In genomic region chr15:74738239-74738638, GRCh38 we compare ENCODE assay signal across 15 cellular contexts. TPM values are rescaled to one million over a fixed set of nuclear protein-coding genes. Genes with fewer than 3 reads are reported as not detected.
DNase-seq lines count a peak whose midpoint lies in the region; ATAC-seq and TF ChIP-seq lines count a peak whose summit lies in the region.
"Not testable (repeated sequence)": the region's sequence is repeated elsewhere in the genome, so short reads cannot be mapped to it uniquely, and the experiment has no call there.
"Had no signal": no experiment of that assay in that cellular context is flagged by ENCODE, and none has a peak within 500 bp of the region (broad histone marks: within the 10 kb centered on the region; RNA-seq: fewer than 3 reads in every experiment).

No MANE protein-coding gene starts in this region.

- intact Hi-C loops in A673 (cut with micrococcal nuclease; ENCODE audit: unreplicated experiment); activated CD8-positive, alpha-beta T cell treated with anti-CD3 and anti-CD28 coated beads for 36 hours (cut with micrococcal nuclease): not testable (repeated sequence)

- H3K4me3 ChIP-seq in A673 (ENCODE audit: low read depth, low read length, poor library complexity, severe bottlenecking); NB4 (ENCODE audit: low read depth, low read length); fibroblast of mammary gland (ENCODE audit: control insufficient read depth, low read depth, low read length): not testable (repeated sequence)

- CTCF ChIA-PET in A673 (lab: Charles Lee); activated CD8-positive, alpha-beta T cell treated with anti-CD3 and anti-CD28 coated beads for 36 hours (lab: Charles Lee): not testable (repeated sequence)

- H3K36me3 ChIP-seq in A673 (ENCODE audit: insufficient read depth, low read length, poor library complexity, severe bottlenecking): not testable (repeated sequence)

- not testable (repeated sequence) for H3K27ac ChIP-seq in A673 (ENCODE audit: low read depth, low read length, poor library complexity, severe bottlenecking)

- TF ChIP-seq CTCF in A673 (conservative IDR thresholded peaks at IDR 0.05; ENCODE audit: low read depth, low read length); NB4 (IDR thresholded peaks at IDR 0.05; ENCODE audit: low read depth, low read length); activated CD8-positive, alpha-beta T cell treated with anti-CD3 and anti-CD28 coated beads for 36 hours (IDR thresholded peaks at IDR 0.05); fibroblast of mammary gland (conservative IDR thresholded peaks at IDR 0.05; ENCODE audit: control insufficient read depth, insufficient read depth, low read depth, low read length): not testable (repeated sequence)

- H3K36me3 Mint-ChIP-seq in activated CD8-positive, alpha-beta T cell treated with anti-CD3 and anti-CD28 coated beads for 36 hours (ENCODE audit: low read depth); activated naive CD4-positive, alpha-beta T cell treated with anti-CD3 and anti-CD28 coated beads, Interleukin-2, amount 50 U/mL, for 24 hours: not testable (repeated sequence)

- not testable (repeated sequence) for BruUV-seq in A673 (replicated peaks; lab: Mats Ljungman, UMichigan)

- peaks cover 17% of the 10 kb centered on the region for H3K9me3 Mint-ChIP-seq in activated CD8-positive, alpha-beta T cell treated with anti-CD3 and anti-CD28 coated beads for 36 hours
- not testable (repeated sequence) for H3K9me3 Mint-ChIP-seq in activated naive CD4-positive, alpha-beta T cell treated with anti-CD3 and anti-CD28 coated beads, Interleukin-2, amount 50 U/mL, for 24 hours

- not testable (repeated sequence) for H3K27me3 ChIP-seq in A673 (replicated peaks; ENCODE audit: insufficient read depth, low read depth, low read length, poor library complexity)

- not testable (repeated sequence) for H3K4me1 ChIP-seq in A673 (ENCODE audit: insufficient read depth, low read length, poor library complexity, severe bottlenecking)

- POLR2A ChIA-PET in A673 (lab: Charles Lee; ENCODE audit: low non-redundant PET); activated CD8-positive, alpha-beta T cell treated with anti-CD3 and anti-CD28 coated beads for 36 hours (lab: Charles Lee): not testable (repeated sequence)

- H3K9me3 ChIP-seq in A673 (ENCODE audit: low read depth, low read length, poor library complexity, severe bottlenecking): not testable (repeated sequence)

- not testable (repeated sequence) for TF ChIP-seq POLR2A in NB4 (IDR thresholded peaks at IDR 0.05; ENCODE audit: extremely low read depth, insufficient read length)

- H3K27me3 Mint-ChIP-seq in activated CD8-positive, alpha-beta T cell treated with anti-CD3 and anti-CD28 coated beads for 36 hours: peaks cover 25% of the 10 kb centered on the region
- not testable (repeated sequence) for H3K27me3 Mint-ChIP-seq in activated naive CD4-positive, alpha-beta T cell treated with anti-CD3 and anti-CD28 coated beads, Interleukin-2, amount 50 U/mL, for 24 hours

- peak overlapping the region; percentile 57 for H3K27ac Mint-ChIP-seq in activated CD8-positive, alpha-beta T cell treated with anti-CD3 and anti-CD28 coated beads for 36 hours
- peak overlapping the region; percentile 8 for H3K27ac Mint-ChIP-seq in activated naive CD4-positive, alpha-beta T cell treated with anti-CD3 and anti-CD28 coated beads, Interleukin-2, amount 50 U/mL, for 24 hours

- not testable (repeated sequence) for H3K4me3 Mint-ChIP-seq in activated CD8-positive, alpha-beta T cell treated with anti-CD3 and anti-CD28 coated beads for 36 hours; activated naive CD4-positive, alpha-beta T cell treated with anti-CD3 and anti-CD28 coated beads, Interleukin-2, amount 50 U/mL, for 24 hours

- ATAC-seq in activated CD8-positive, alpha-beta T cell treated with anti-CD3 and anti-CD28 coated beads for 36 hours: not testable (repeated sequence)

- not testable (repeated sequence) for H3K4me1 Mint-ChIP-seq in activated CD8-positive, alpha-beta T cell treated with anti-CD3 and anti-CD28 coated beads for 36 hours (ENCODE audit: low read depth)
- H3K4me1 Mint-ChIP-seq in activated naive CD4-positive, alpha-beta T cell treated with anti-CD3 and anti-CD28 coated beads, Interleukin-2, amount 50 U/mL, for 24 hours: peaks cover 15% of the 10 kb centered on the region

- DNase-seq in A673 (ENCODE audit: low spot score) (peak; percentile 25), HT1080 (ENCODE audit: low read depth) (peak; percentile 20), NB4 (ENCODE audit: low read depth) (peak; percentile 25), fibroblast of mammary gland (ENCODE audit: low read depth) (peak; percentile 9)
- peak; percentile 51 for DNase-seq in activated CD8-positive, alpha-beta T cell treated with anti-CD3 and anti-CD28 coated beads for 36 hours
- DNase-seq in stimulated activated CD4-positive, alpha-beta T cell treated with anti-CD3 and anti-CD28 coated beads, Interleukin-15, amount 100 ng/mL, for 24 hours: peak; percentile 11

RNA-seq across cellular contexts. Expression of gene CYP1A2, which starts 10.4 kb away (rescaled TPM):
- total RNA-seq in A673 (2021): not detected in 2 replicates
- not detected in 2 replicates for total RNA-seq in HT1080 (2014; rRNA removed; shearing (Covaris generic))
- not detected in 2 replicates for polyA plus RNA-seq in HT1080 (2015; cell fraction: cytosol; rRNA removed)
- not detected in 2 replicates for polyA plus RNA-seq in HT1080 (2015; cell fraction: nucleus; rRNA removed)
- total RNA-seq in activated CD8-positive, alpha-beta T cell treated with anti-CD3 and anti-CD28 coated beads for 36 hours: not detected
- total RNA-seq: Calu3; CD8-positive, alpha-beta T cell; G401; GM12878; H7; HepG2 had no signal
- polyA plus RNA-seq: A549, AG04450 had no signal

RNA-seq across cellular contexts. Expression of gene CYP1A1, which starts 12.9 kb away (rescaled TPM):
- total RNA-seq in A673 (2021): 0.33 and 0.62 TPM in 2 replicates
- 1.3 and 2.5 TPM in 2 replicates for total RNA-seq in HT1080 (2014; rRNA removed; shearing (Covaris generic))
- 1.5 and 1.7 TPM in 2 replicates for polyA plus RNA-seq in HT1080 (2015; cell fraction: cytosol; rRNA removed)
- polyA plus RNA-seq in HT1080 (2015; cell fraction: nucleus; rRNA removed): 0.90 and 1.9 TPM in 2 replicates
- 1 to 10 TPM; 4.3 to 4.9 TPM for total RNA-seq in activated CD8-positive, alpha-beta T cell treated with anti-CD3 and anti-CD28 coated beads for 36 hours
- total RNA-seq: CD8-positive, alpha-beta T cell; G401 had no signal

RNA-seq across cellular contexts. Expression of gene EDC3, which starts 42.4 kb away (rescaled TPM):
- 62.6 and 65.2 TPM in 2 replicates for total RNA-seq in A673 (2021)
- 7.0 and 16.7 TPM in 2 replicates for total RNA-seq in HT1080 (2014; rRNA removed; shearing (Covaris generic))
- polyA plus RNA-seq in HT1080 (2015; cell fraction: cytosol; rRNA removed): 28.2 and 30.1 TPM in 2 replicates
- polyA plus RNA-seq in HT1080 (2015; cell fraction: nucleus; rRNA removed): 41.8 and 53.8 TPM in 2 replicates
- 10 to 100 TPM; 41.9 to 44.1 TPM for total RNA-seq in activated CD8-positive, alpha-beta T cell treated with anti-CD3 and anti-CD28 coated beads for 36 hours

RNA-seq across cellular contexts. Expression of gene CSK, which starts 43.6 kb away (rescaled TPM):
- 90.8 and 103 TPM in 2 replicates for total RNA-seq in A673 (2021)
- total RNA-seq in HT1080 (2014; rRNA removed; shearing (Covaris generic)): 39.3 and 50.7 TPM in 2 replicates
- 90.6 and 90.9 TPM in 2 replicates for polyA plus RNA-seq in HT1080 (2015; cell fraction: cytosol; rRNA removed)
- 80.5 and 96.7 TPM in 2 replicates for polyA plus RNA-seq in HT1080 (2015; cell fraction: nucleus; rRNA removed)
- 100 to 1,000 TPM; 254 to 260 TPM for total RNA-seq in activated CD8-positive, alpha-beta T cell treated with anti-CD3 and anti-CD28 coated beads for 36 hours
